ENCODE assay signal across 2 cellular contexts in the genomic region with DNA sequence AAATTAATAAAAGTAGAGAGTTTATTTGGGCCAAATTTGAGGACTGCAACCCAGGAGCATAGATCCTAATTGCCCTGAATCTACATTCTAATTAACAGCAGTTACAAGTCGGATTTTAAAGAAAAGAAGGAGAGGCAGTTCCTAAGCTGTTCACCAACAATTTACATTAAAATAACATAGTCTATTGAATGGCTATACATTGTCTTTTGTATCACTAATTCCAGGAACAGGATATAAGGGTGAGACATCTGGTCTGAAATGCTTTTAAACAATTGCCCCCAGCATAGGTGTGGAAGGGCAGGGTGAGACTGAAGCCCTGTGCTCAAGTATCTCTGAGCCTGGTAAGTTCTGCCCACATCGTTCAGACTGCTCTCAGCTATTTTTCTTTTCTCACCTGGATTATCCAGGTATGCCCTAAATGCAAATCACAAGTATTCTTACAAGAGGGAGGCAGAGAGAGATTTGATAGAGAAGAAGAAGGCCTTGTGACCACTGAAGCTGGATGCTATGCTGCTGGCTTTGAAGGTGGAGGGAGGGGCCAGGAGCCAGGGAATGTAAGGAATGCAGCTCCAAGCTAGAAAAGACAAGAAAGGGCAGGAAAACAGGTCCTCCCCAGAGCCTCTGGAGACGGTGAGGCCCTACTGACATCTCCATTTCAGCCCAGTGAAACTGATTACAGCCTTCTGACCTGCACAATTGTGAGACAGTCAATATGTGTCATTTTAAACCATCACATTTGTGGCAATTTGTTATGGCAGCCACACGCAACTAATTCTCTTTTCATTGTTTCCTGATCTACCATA.
A peak's percentile ranks its signal among the peaks of the same experiment; 100 is the strongest.
TF ChIP-seq lines count a peak whose summit lies in the region.

No MANE protein-coding gene starts in this region.

TF ChIP-seq in HepG2, 621 proteins besides CTCF, POLR2A, EP300 and RAD21 (continued from another document and continues in another):
- TF ChIP-seq KIAA2018 (CRISPR knock-in tag; IDR thresholded peaks at IDR 0.05; ENCODE audit: borderline replicate concordance) (no peak), IKZF4 (CRISPR knock-in tag; IDR thresholded peaks at IDR 0.05; ENCODE audit: borderline replicate concordance, low read depth, not compliant biosample characterization) (no peak), IKZF5 (CRISPR knock-in tag; IDR thresholded peaks at IDR 0.05) (peak; percentile 24; the same call in 1 of the 2 replicates), GATAD1 (CRISPR knock-in tag; IDR thresholded peaks at IDR 0.05) (0 out of 2 replicates have a peak, but pooled peaks have one; percentile 23), BCL6 (CRISPR knock-in tag; IDR thresholded peaks at IDR 0.05) (peak; percentile 22; the same call in 1 of the 2 replicates), ZNF138 (CRISPR knock-in tag; IDR thresholded peaks at IDR 0.05; ENCODE audit: low read depth) (0 out of 2 replicates have a peak, but pooled peaks have one; percentile 64), ZNF34 (CRISPR knock-in tag; IDR thresholded peaks at IDR 0.05; ENCODE audit: borderline replicate concordance) (no peak), ZNF792 (CRISPR knock-in tag; IDR thresholded peaks at IDR 0.05) (0 out of 2 replicates have a peak, but pooled peaks have one; percentile 18), PRPF4 (IDR thresholded peaks at IDR 0.05; ENCODE audit: low read depth, low read length, poor library complexity, severe bottlenecking) (no peak), STAG1 (CRISPR knock-in tag; IDR thresholded peaks at IDR 0.05) (0 out of 2 replicates have a peak, but pooled peaks have one; percentile 13)
- TF ChIP-seq, protein P1, sequence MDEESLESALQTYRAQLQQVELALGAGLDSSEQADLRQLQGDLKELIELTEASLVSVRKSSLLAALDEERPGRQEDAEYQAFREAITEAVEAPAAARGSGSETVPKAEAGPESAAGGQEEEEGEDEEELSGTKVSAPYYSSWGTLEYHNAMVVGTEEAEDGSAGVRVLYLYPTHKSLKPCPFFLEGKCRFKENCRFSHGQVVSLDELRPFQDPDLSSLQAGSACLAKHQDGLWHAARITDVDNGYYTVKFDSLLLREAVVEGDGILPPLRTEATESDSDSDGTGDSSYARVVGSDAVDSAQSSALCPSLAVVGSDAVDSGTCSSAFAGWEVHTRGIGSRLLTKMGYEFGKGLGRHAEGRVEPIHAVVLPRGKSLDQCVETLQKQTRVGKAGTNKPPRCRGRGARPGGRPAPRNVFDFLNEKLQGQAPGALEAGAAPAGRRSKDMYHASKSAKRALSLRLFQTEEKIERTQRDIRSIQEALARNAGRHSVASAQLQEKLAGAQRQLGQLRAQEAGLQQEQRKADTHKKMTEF (CRISPR knock-in tag; IDR thresholded peaks at IDR 0.05), result no peak

TF ChIP-seq in WTC11, 78 proteins besides CTCF, POLR2A, EP300 and RAD21 (continued from another document and continues in another):
- TF ChIP-seq, protein P2, sequence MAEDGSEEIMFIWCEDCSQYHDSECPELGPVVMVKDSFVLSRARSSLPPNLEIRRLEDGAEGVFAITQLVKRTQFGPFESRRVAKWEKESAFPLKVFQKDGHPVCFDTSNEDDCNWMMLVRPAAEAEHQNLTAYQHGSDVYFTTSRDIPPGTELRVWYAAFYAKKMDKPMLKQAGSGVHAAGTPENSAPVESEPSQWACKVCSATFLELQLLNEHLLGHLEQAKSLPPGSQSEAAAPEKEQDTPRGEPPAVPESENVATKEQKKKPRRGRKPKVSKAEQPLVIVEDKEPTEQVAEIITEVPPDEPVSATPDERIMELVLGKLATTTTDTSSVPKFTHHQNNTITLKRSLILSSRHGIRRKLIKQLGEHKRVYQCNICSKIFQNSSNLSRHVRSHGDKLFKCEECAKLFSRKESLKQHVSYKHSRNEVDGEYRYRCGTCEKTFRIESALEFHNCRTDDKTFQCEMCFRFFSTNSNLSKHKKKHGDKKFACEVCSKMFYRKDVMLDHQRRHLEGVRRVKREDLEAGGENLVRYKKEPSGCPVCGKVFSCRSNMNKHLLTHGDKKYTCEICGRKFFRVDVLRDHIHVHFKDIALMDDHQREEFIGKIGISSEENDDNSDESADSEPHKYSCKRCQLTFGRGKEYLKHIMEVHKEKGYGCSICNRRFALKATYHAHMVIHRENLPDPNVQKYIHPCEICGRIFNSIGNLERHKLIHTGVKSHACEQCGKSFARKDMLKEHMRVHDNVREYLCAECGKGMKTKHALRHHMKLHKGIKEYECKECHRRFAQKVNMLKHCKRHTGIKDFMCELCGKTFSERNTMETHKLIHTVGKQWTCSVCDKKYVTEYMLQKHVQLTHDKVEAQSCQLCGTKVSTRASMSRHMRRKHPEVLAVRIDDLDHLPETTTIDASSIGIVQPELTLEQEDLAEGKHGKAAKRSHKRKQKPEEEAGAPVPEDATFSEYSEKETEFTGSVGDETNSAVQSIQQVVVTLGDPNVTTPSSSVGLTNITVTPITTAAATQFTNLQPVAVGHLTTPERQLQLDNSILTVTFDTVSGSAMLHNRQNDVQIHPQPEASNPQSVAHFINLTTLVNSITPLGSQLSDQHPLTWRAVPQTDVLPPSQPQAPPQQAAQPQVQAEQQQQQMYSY (CRISPR knock-in tag; IDR thresholded peaks at IDR 0.05), result no peak
- TF ChIP-seq ERG (CRISPR knock-in tag; IDR thresholded peaks at IDR 0.05), result no peak; the same call in 1 of the 2 replicates
- TF ChIP-seq, protein P3, sequence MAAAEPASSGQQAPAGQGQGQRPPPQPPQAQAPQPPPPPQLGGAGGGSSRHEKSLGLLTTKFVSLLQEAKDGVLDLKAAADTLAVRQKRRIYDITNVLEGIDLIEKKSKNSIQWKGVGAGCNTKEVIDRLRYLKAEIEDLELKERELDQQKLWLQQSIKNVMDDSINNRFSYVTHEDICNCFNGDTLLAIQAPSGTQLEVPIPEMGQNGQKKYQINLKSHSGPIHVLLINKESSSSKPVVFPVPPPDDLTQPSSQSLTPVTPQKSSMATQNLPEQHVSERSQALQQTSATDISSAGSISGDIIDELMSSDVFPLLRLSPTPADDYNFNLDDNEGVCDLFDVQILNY (CRISPR knock-in tag; IDR thresholded peaks at IDR 0.05), result no peak
- TF ChIP-seq ZNF121 (CRISPR knock-in tag; IDR thresholded peaks at IDR 0.05), result no peak
- no peak for TF ChIP-seq JUN (CRISPR knock-in tag; IDR thresholded peaks at IDR 0.05)
- TF ChIP-seq AFF4 (CRISPR knock-in tag; IDR thresholded peaks at IDR 0.05; ENCODE audit: borderline replicate concordance), result no peak
- TF ChIP-seq SMAD4 (CRISPR knock-in tag; IDR thresholded peaks at IDR 0.05), result no peak
- 0 out of 2 replicates have a peak, but pooled peaks have one; percentile 21 for TF ChIP-seq SMAD3 (CRISPR knock-in tag; IDR thresholded peaks at IDR 0.05; ENCODE audit: borderline replicate concordance)
- no peak for TF ChIP-seq MYBL2 (CRISPR knock-in tag; IDR thresholded peaks at IDR 0.05)
- TF ChIP-seq ZNF138 (CRISPR knock-in tag; conservative IDR thresholded peaks at IDR 0.05), result no peak
- TF ChIP-seq GTF2I (CRISPR knock-in tag; conservative IDR thresholded peaks at IDR 0.05), result no peak
- TF ChIP-seq GRHL2 (CRISPR knock-in tag; IDR thresholded peaks at IDR 0.05; ENCODE audit: insufficient replicate concordance, severe bottlenecking), result no peak
- no peak for TF ChIP-seq CREM (CRISPR knock-in tag; IDR thresholded peaks at IDR 0.05)
- TF ChIP-seq ZNF232 (CRISPR knock-in tag; IDR thresholded peaks at IDR 0.05), result peak; percentile 39; the same call in 1 of the 2 replicates
- no peak for TF ChIP-seq ZNF416 (CRISPR knock-in tag; IDR thresholded peaks at IDR 0.05)
- no peak for TF ChIP-seq ELF4 (CRISPR knock-in tag; IDR thresholded peaks at IDR 0.05; ENCODE audit: low read depth)
- no peak for TF ChIP-seq RORB (CRISPR knock-in tag; IDR thresholded peaks at IDR 0.05)
- TF ChIP-seq, protein P4, sequence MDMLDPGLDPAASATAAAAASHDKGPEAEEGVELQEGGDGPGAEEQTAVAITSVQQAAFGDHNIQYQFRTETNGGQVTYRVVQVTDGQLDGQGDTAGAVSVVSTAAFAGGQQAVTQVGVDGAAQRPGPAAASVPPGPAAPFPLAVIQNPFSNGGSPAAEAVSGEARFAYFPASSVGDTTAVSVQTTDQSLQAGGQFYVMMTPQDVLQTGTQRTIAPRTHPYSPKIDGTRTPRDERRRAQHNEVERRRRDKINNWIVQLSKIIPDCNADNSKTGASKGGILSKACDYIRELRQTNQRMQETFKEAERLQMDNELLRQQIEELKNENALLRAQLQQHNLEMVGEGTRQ (CRISPR knock-in tag; IDR thresholded peaks at IDR 0.05), result peak; percentile 34; the same call in 1 of the 2 replicates
- no peak for TF ChIP-seq ZNF317 (CRISPR knock-in tag; IDR thresholded peaks at IDR 0.05; ENCODE audit: borderline replicate concordance, low read depth)
- no peak for TF ChIP-seq AR (CRISPR knock-in tag; IDR thresholded peaks at IDR 0.05)
- TF ChIP-seq, protein P5, sequence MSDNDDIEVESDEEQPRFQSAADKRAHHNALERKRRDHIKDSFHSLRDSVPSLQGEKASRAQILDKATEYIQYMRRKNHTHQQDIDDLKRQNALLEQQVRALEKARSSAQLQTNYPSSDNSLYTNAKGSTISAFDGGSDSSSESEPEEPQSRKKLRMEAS (CRISPR knock-in tag; IDR thresholded peaks at IDR 0.05), result no peak
- TF ChIP-seq OVOL2 (CRISPR knock-in tag; IDR thresholded peaks at IDR 0.05; ENCODE audit: borderline replicate concordance), result no peak
- TF ChIP-seq ATF1 (CRISPR knock-in tag; IDR thresholded peaks at IDR 0.05), result no peak
- TF ChIP-seq SP1 (CRISPR knock-in tag; conservative IDR thresholded peaks at IDR 0.05), result no peak
- TF ChIP-seq MLX (CRISPR knock-in tag; IDR thresholded peaks at IDR 0.05), result no peak
- TF ChIP-seq NFATC4 (CRISPR knock-in tag; IDR thresholded peaks at IDR 0.05), result no peak
- no peak for TF ChIP-seq KAT7 (CRISPR knock-in tag; IDR thresholded peaks at IDR 0.05; ENCODE audit: borderline replicate concordance)
- TF ChIP-seq SOX15 (CRISPR knock-in tag; IDR thresholded peaks at IDR 0.05), result no peak
- TF ChIP-seq, protein P6, sequence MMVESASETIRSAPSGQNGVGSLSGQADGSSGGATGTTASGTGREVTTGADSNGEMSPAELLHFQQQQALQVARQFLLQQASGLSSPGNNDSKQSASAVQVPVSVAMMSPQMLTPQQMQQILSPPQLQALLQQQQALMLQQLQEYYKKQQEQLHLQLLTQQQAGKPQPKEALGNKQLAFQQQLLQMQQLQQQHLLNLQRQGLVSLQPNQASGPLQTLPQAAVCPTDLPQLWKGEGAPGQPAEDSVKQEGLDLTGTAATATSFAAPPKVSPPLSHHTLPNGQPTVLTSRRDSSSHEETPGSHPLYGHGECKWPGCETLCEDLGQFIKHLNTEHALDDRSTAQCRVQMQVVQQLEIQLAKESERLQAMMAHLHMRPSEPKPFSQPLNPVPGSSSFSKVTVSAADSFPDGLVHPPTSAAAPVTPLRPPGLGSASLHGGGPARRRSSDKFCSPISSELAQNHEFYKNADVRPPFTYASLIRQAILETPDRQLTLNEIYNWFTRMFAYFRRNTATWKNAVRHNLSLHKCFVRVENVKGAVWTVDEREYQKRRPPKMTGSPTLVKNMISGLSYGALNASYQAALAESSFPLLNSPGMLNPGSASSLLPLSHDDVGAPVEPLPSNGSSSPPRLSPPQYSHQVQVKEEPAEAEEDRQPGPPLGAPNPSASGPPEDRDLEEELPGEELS (CRISPR knock-in tag; IDR thresholded peaks at IDR 0.05), result no peak
